ENCODE assay signal across 9 cellular contexts in genomic region chr6:47655719-47656595, GRCh38. TPM values are rescaled to one million over a fixed set of nuclear protein-coding genes. Genes with fewer than 3 reads are reported as not detected.
A peak's percentile ranks its signal among the peaks of the same experiment; 100 is the strongest.
DNase-seq lines count a peak whose midpoint lies in the region; ATAC-seq, FAIRE-seq and TF ChIP-seq lines count a peak whose summit lies in the region.
"Had no signal": no experiment of that assay in that cellular context is flagged by ENCODE, and none has a peak within 500 bp of the region (broad histone marks: within the 10 kb centered on the region; RNA-seq: fewer than 3 reads in every experiment).

No MANE protein-coding gene starts in this region.

- H3K9me3 ChIP-seq in GM12878 (replicated peaks; ENCODE audit: control insufficient read depth, insufficient read depth, low read length), result no peaks in the 10 kb centered on the region

- no peak for TF ChIP-seq POLR2A in GM12878 (IDR thresholded peaks at IDR 0.05; ENCODE audit: low read depth, low read length)

- intact Hi-C loops in GM12878 (cut with micrococcal nuclease; ENCODE audit: unreplicated experiment), result no loop called here

- TF ChIP-seq EP300 in GM12878 (IDR thresholded peaks at IDR 0.05; ENCODE audit: borderline replicate concordance in 1 of 2, control insufficient read depth in 1 of 2, low read depth in 2 of 2, low read length in 2 of 2), result no peak

- TF ChIP-seq RAD21 in GM12878 (IDR thresholded peaks at IDR 0.05; ENCODE audit: insufficient read depth, low read depth, low read length), result no peak

- no peaks in the 10 kb centered on the region for H4K20me1 ChIP-seq in GM12878 (ENCODE audit: control insufficient read depth, insufficient read depth)

- RAD21 ChIA-PET in GM12878 (lab: Charles Lee; ENCODE audit: unreplicated experiment), result interaction anchor here (1.8 kb wide), 1 partner anchor 24 kb away, joined by 5 read pairs; no protein-coding TSS in a partner anchor

- CTCF ChIA-PET in GM12878 (lab: Yijun Ruan, JAX), result interaction anchor here (0.8 to 1.4 kb wide), 5 partner anchors 23 to 125 kb away, joined by 3 to 5 read pairs (median 3); no protein-coding TSS in a partner anchor

- POLR2A ChIA-PET in GM12878 (lab: Charles Lee), result no interaction called here

- H3K4me3 ChIP-seq in GM12878 (no peak overlapping the region), retinal pigment epithelial cell (ENCODE audit: low read length) (no peak overlapping the region)

- DNase-seq in NCI-H2171 treated with DMSO at 0.1 percent for 48 hours (lab: John Stamatoyannopoulos, UW) (peak; percentile 7), NCI-H2171 (lab: John Stamatoyannopoulos, UW) (no peak), NCI-H446 treated with DMSO at 0.1 percent for 48 hours (lab: John Stamatoyannopoulos, UW) (peak; percentile 51), GM12878 (ENCODE audit: low read depth, low spot score) (no peak), retinal pigment epithelial cell (ENCODE audit: low read depth) (peak; percentile 63), medulla oblongata (ENCODE audit: extremely low spot score) (no peak), D721Med (ENCODE audit: insufficient read length, low spot score) (no peak)

- H3K9ac ChIP-seq in GM12878 (ENCODE audit: control insufficient read depth, insufficient read depth, low read length), result no peak overlapping the region

- peaks cover 0 to 6% of the 10 kb centered on the region in 2 experiments; a peak in 2 of 4 replicates for H3K27me3 ChIP-seq in GM12878 (replicated peaks in 1 of 2; ENCODE audit: control insufficient read depth in 2 of 2, insufficient read depth in 2 of 2, low read length in 1 of 2)

- WGBS in GM12878 (ENCODE audit: insufficient coverage, insufficient replicate concordance, low lambda C conversion rate, missing lambda C conversion rate), result 13% methylated on average over 7 of the region's 7 CpGs

- no peak for TF ChIP-seq CTCF in GM12878 (IDR thresholded peaks at IDR 0.05 in 2 of 3, conservative IDR thresholded peaks at IDR 0.05 in 1 of 3; ENCODE audit: control insufficient read depth in 2 of 3, extremely low read depth in 1 of 3, insufficient read depth in 1 of 3, low read depth in 3 of 3, low read length in 3 of 3)
- TF ChIP-seq CTCF in retinal pigment epithelial cell (conservative IDR thresholded peaks at IDR 0.05; ENCODE audit: low read depth, low read length), result no peak
- TF ChIP-seq CTCF in D721Med (IDR thresholded peaks at IDR 0.05; ENCODE audit: insufficient read depth, missing control alignments), result no peak

- H3K4me1 ChIP-seq in GM12878 (ENCODE audit: control insufficient read depth, insufficient read depth, low read length), result peaks cover 3% of the 10 kb centered on the region

- H3K27ac ChIP-seq in GM12878 (ENCODE audit: control insufficient read depth, insufficient read depth), result no peak overlapping the region

- SMC1A ChIA-PET in GM12878 (lab: Charles Lee; ENCODE audit: uncharacterized antibody, unreplicated experiment), result interaction anchor here (1.0 kb wide), 2 partner anchors 9 to 78 kb away, joined by 3 read pairs; no protein-coding TSS in a partner anchor

- no peaks in the 10 kb centered on the region for H3K79me2 ChIP-seq in GM12878 (ENCODE audit: control insufficient read depth, insufficient read depth, low read length)

- no peak overlapping the region for H3K4me2 ChIP-seq in GM12878 (ENCODE audit: control insufficient read depth, insufficient read depth)

- H3K36me3 ChIP-seq in GM12878 (ENCODE audit: control insufficient read depth in 2 of 2, insufficient read depth in 2 of 2, low read length in 1 of 2), result no peaks in the 10 kb centered on the region

- in situ Hi-C loops in GM12878 (cut with MboI), result no loop called here

- no peak for FAIRE-seq in GM12878 (lab: Jason Lieb, UNC)
- FAIRE-seq in D721Med (lab: Jason Lieb, UNC), result no peak

- no TSS peak for BruUV-seq in GM12878 (replicated peaks; lab: Mats Ljungman, UMichigan)

- H2AFZ ChIP-seq in GM12878 (ENCODE audit: control insufficient read depth, low read depth, low read length), result no peak overlapping the region

- ATAC-seq in GM12878 (peak; percentile 66), HG03097 (IDR thresholded peaks at IDR 0.05; ENCODE audit: low FRiP score, unreplicated experiment) (no peak)

TF ChIP-seq in GM12878, 131 proteins besides CTCF, POLR2A, EP300 and RAD21 (continues in another document):
- TF ChIP-seq SMARCA5 (IDR thresholded peaks at IDR 0.05) (no peak), ZNF592 (IDR thresholded peaks at IDR 0.05) (no peak), SUZ12 (IDR thresholded peaks at IDR 0.05; ENCODE audit: unreplicated experiment) (no peak), SMAD1 (IDR thresholded peaks at IDR 0.05; ENCODE audit: low read depth, partially characterized antibody) (no peak), WRNIP1 (IDR thresholded peaks at IDR 0.05; ENCODE audit: borderline replicate concordance, low read depth, low read length) (no peak), ZSCAN29 (IDR thresholded peaks at IDR 0.05) (no peak), USF1 (IDR thresholded peaks at IDR 0.05; ENCODE audit: borderline replicate concordance, extremely low read length, insufficient read depth, low read depth, low read length) (no peak), MLLT1 (IDR thresholded peaks at IDR 0.05) (no peak), BACH1 (IDR thresholded peaks at IDR 0.05; ENCODE audit: borderline replicate concordance) (no peak)

RNA-seq across cellular contexts. Expression of gene ADGRF4, which starts 42.4 kb away (rescaled TPM):
- total RNA-seq in GM12878 (2013; cell fraction: nucleolus; rRNA removed), result 0.46 and 0.54 TPM in 2 replicates
- total RNA-seq in GM12878 (2014; rRNA removed) (0.06 TPM in 1 of 2 replicates, not detected in the other), GM12878 (2014; rRNA removed; fragmentation: Illumina TruSeq; extraction: Trizol) (0.09 TPM in 1 of 2 replicates, not detected in the other), GM12878 (2021) (not detected in 2 replicates)
- polyA plus RNA-seq in GM12878 (2011; ENCODE audit: low read depth), result 0.09 TPM
- polyA plus RNA-seq in GM12878 (2011; rRNA removed) (0.12 and 0.16 TPM in 2 replicates), GM12878 (2014; fragmentation: Illumina TruSeq; extraction: Trizol) (0.04 TPM in 1 of 2 replicates, not detected in the other), GM12878 (2014; fragmentation: Nextera tagmentation; extraction: Ambion mirVana) (under 1 TPM in 1 of 2 experiments, not detected in 1; 0.04 TPM), GM12878 (2014; rRNA removed) (not detected in 2 replicates), GM12878 (2016; fragmentation: Nextera tagmentation; extraction: Ambion mirVana) (not detected)
- polyA plus RNA-seq in GM12878 (2011; cell fraction: cytosol; rRNA removed), result 0.05 and 0.09 TPM in 2 replicates
- polyA plus RNA-seq in GM12878 (2011; cell fraction: nucleus; rRNA removed), result 0.10 and 0.19 TPM in 2 replicates
- 0.08 TPM in 1 of 2 replicates, not detected in the other for polyA plus RNA-seq in GM12878 (2012)
- polyA minus RNA-seq in GM12878 (2011; rRNA and poly(A)+ RNA removed), result 0.07 and 0.10 TPM in 2 replicates
- polyA minus RNA-seq in GM12878 (2011; cell fraction: cytosol; rRNA and poly(A)+ RNA removed), result not detected in 2 replicates
- polyA minus RNA-seq in GM12878 (2011; cell fraction: nucleus; rRNA and poly(A)+ RNA removed), result 0.12 TPM in 1 of 2 replicates, not detected in the other
- polyA plus RNA-seq: AG04450 had no signal

Comparison
In these comparisons a context has a peak if more than half of its experiments do, and no peak if none do; other contexts are left out.
1. DNase-seq: peak in NCI-H2171 treated with DMSO at 0.1 percent for 48 hours (single experiment), NCI-H446 treated with DMSO at 0.1 percent for 48 hours (single experiment) and retinal pigment epithelial cell (single experiment); none in NCI-H2171 (single experiment), GM12878 (single experiment), medulla oblongata (single experiment) and D721Med (single experiment).